Comparison of ENCODE assay signal across 29 cellular contexts in the genomic region with DNA sequence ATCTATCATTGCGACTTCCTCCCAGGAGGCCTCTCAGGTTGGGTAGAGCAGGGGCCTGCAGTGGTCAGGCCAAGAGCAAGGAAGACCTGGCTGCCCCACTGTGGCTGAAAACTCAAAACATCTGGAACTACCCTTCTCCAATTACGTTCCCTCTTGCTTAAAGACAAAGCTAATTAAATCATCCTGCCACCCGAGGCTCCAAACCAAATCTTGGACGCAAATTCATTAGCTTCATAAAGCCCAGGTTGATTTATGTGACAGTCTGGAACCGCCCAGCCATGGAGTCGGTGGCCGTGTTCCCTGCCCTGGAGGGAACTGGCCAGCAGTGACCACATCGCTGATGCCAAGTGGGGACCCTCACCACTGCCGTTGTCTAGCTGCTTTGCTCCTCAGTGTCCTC. TPM values are rescaled to one million over a fixed set of nuclear protein-coding genes. Genes with fewer than 3 reads are reported as not detected.
DNase-seq lines count a peak whose midpoint lies in the region; ATAC-seq, FAIRE-seq and TF ChIP-seq lines count a peak whose summit lies in the region.
"Had no signal": no experiment of that assay in that cellular context is flagged by ENCODE, and none has a peak within 500 bp of the region (broad histone marks: within the 10 kb centered on the region; RNA-seq: fewer than 3 reads in every experiment).

No MANE protein-coding gene starts in this region.

- WGBS in SK-N-SH (ENCODE audit: low lambda C conversion rate) = 77% methylated on average over 9 of the region's 9 CpGs
- WGBS in K562 (ENCODE audit: insufficient coverage, low coverage, missing lambda C conversion rate) = 46% methylated on average over 9 of the region's 9 CpGs

- no peaks in the 10 kb centered on the region for H3K27me3 ChIP-seq in SK-N-SH (ENCODE audit: insufficient read depth)
- no peaks in the 10 kb centered on the region for H3K27me3 ChIP-seq in K562 (ENCODE audit: control insufficient read depth in 2 of 2, insufficient read depth in 2 of 2, low read length in 2 of 2)
- no peaks in the 10 kb centered on the region for H3K27me3 ChIP-seq in BE2C

- H4K20me1 ChIP-seq in SK-N-SH (ENCODE audit: insufficient read depth) (0 out of 2 replicates have a peak, but pooled peaks cover 3% of the 10 kb centered on the region), K562 (replicated peaks; ENCODE audit: control insufficient read depth, insufficient read depth, low read length) (peaks cover 10% of the 10 kb centered on the region; the same call in 1 of the 2 replicates)

- TF ChIP-seq RAD21 in SK-N-SH (IDR thresholded peaks at IDR 0.05; ENCODE audit: low read length) (no peak), K562 (CRISPR knock-in tag; conservative IDR thresholded peaks at IDR 0.05 in 1 of 2, IDR thresholded peaks at IDR 0.05 in 1 of 2) (no peak)

- H3K79me2 ChIP-seq in SK-N-SH (ENCODE audit: insufficient read depth) = no peaks in the 10 kb centered on the region
- H3K79me2 ChIP-seq in K562 (ENCODE audit: control insufficient read depth, insufficient read depth, low read length) = no peaks in the 10 kb centered on the region

- DNase-seq in SK-N-SH (peak; percentile 46), K562 (ENCODE audit: extremely low read depth in 1 of 4, low spot score in 3 of 4) (no peak), iPS-NIHi11 (ENCODE audit: low spot score) (peak; percentile 19), COLO668 (lab: John Stamatoyannopoulos, UW; ENCODE audit: unreplicated experiment) (no peak), BE2C (no peak)
- DNase-seq: ACHN; Caco-2; GDM1; HCEC 1CT; Karpas-422; NCI-H1092; NCI-H1417 treated with DMSO at 0.1 percent for 48 hours; NCI-H1694 treated with DMSO at 0.1 percent for 48 hours; NCI-H2081; NCI-H345; NCI-H510A treated with DMSO at 0.1 percent for 48 hours; NCI-H82; NK-92 treated with Interleukin-12 subunit alpha and Interleukin-12 subunit beta, amount 100 ng/mL, for 24 hours; PC-9; SHP77; SW 1271 had no signal

- H3K9ac ChIP-seq in SK-N-SH (no peak overlapping the region), K562 (ENCODE audit: insufficient read depth in 1 of 2, low read depth in 2 of 2, low read length in 2 of 2) (peak overlapping the region in 1 of 2 experiments; percentile 33; a peak in 1 of 4 replicates)

- no peaks in the 10 kb centered on the region for H3K9me3 ChIP-seq in SK-N-SH
- no peaks in the 10 kb centered on the region for H3K9me3 ChIP-seq in K562 (replicated peaks; ENCODE audit: control insufficient read depth, insufficient read depth, low read depth, low read length)
- no peaks in the 10 kb centered on the region for H3K9me3 ChIP-seq in BE2C
- H3K9me3 ChIP-seq: Caco-2 had no signal

- POLR2A ChIA-PET in SK-N-SH (lab: Yijun Ruan, JAX) (no interaction called here), K562 (lab: Yijun Ruan, JAX) (interaction anchor here (0.6 to 1.4 kb wide), 4 partner anchors 13 to 465 kb away, joined by 3 to 5 read pairs (median 3); no protein-coding TSS in a partner anchor)

- H3K27ac ChIP-seq in SK-N-SH (ENCODE audit: low read depth in 2 of 2, low read length in 1 of 2) (no peak overlapping the region), K562 (ENCODE audit: extremely low read depth, low read depth, low read length) (no peak overlapping the region)
- H3K27ac ChIP-seq: 22Rv1, HL-60, PC-9 had no signal

- no peak for TF ChIP-seq POLR2A in K562 (conservative IDR thresholded peaks at IDR 0.05)

- H3K4me1 ChIP-seq in SK-N-SH (ENCODE audit: control insufficient read depth in 1 of 2, insufficient read depth in 2 of 2, low read depth in 1 of 2, low read length in 1 of 2) = peaks cover 7 to 23% of the 10 kb centered on the region in 2 experiments; a peak in 3 of 4 replicates
- peaks cover 11 to 41% of the 10 kb centered on the region in 2 experiments; a peak in 4 of 5 replicates for H3K4me1 ChIP-seq in K562 (replicated peaks in 1 of 2; ENCODE audit: control insufficient read depth in 2 of 2, insufficient read depth in 2 of 2, low read length in 2 of 2)
- H3K4me1 ChIP-seq in BE2C = peaks cover 16% of the 10 kb centered on the region
- H3K4me1 ChIP-seq: Caco-2 had no signal

- peaks cover under 1% of the 10 kb centered on the region for H3F3A ChIP-seq in SK-N-SH (replicated peaks; ENCODE audit: insufficient read depth)

- CTCF ChIA-PET in SK-N-SH (lab: Yijun Ruan, JAX) = interaction anchor here (1.4 to 98.1 kb wide), 4 partner anchors 20 to 174 kb away, joined by 3 to 3869 read pairs (median 1938); partner anchors contain the start of genes FDXR, GRIN2C, MRPL58 and NAT9
- CTCF ChIA-PET in K562 (lab: Yijun Ruan, JAX; ENCODE audit: low intra/inter-chr PET ratio) = no interaction called here

- H3K4me3 ChIP-seq in SK-N-SH (ENCODE audit: low read depth in 2 of 2, low read length in 1 of 2) = no peak overlapping the region
- H3K4me3 ChIP-seq in K562 = no peak overlapping the region
- no peak overlapping the region for H3K4me3 ChIP-seq in BE2C (ENCODE audit: low read depth, low read length)
- H3K4me3 ChIP-seq: PC-9 had no signal

- no peak for TF ChIP-seq EP300 in SK-N-SH (IDR thresholded peaks at IDR 0.05; ENCODE audit: borderline replicate concordance in 1 of 2, low read depth in 1 of 2, low read length in 1 of 2)
- TF ChIP-seq EP300 in K562 (IDR thresholded peaks at IDR 0.05; ENCODE audit: low read length) = no peak

- TF ChIP-seq CTCF in SK-N-SH (IDR thresholded peaks at IDR 0.05) (no peak), K562 (IDR thresholded peaks at IDR 0.05 in 2 of 3, conservative IDR thresholded peaks at IDR 0.05 in 1 of 3; ENCODE audit: insufficient read depth in 2 of 3, low read depth in 1 of 3, low read length in 3 of 3) (no peak), BE2C (IDR thresholded peaks at IDR 0.05; ENCODE audit: low read depth, low read length) (no peak)

- FAIRE-seq in K562 (lab: Jason Lieb, UNC) = no peak
- FAIRE-seq: GM12891, H1 had no signal

- BruUV-seq in K562 (replicated peaks; lab: Mats Ljungman, UMichigan) = no TSS peak

- H3K36me3 ChIP-seq in SK-N-SH (replicated peaks in 1 of 2; ENCODE audit: control insufficient read depth in 1 of 2, insufficient read depth in 2 of 2, low read length in 1 of 2) = peaks cover 0 to 16% of the 10 kb centered on the region in 2 experiments
- no peaks in the 10 kb centered on the region for H3K36me3 ChIP-seq in K562 (ENCODE audit: control insufficient read depth, insufficient read depth, low read length)
- H3K36me3 ChIP-seq in BE2C = peaks cover 4% of the 10 kb centered on the region; the same call in 1 of the 2 replicates

- ATAC-seq in SK-N-SH treated with all-trans-retinoic acid at 6 μM for 48 hours (no peak), K562 (no peak), GM18511 (IDR thresholded peaks at IDR 0.05; ENCODE audit: unreplicated experiment) (no peak)

- intact Hi-C loops in K562 (cut with micrococcal nuclease) = no loop called here

- in situ Hi-C loops in K562 (cut with MboI) = no loop called here

- no peak overlapping the region for H2AFZ ChIP-seq in SK-N-SH (ENCODE audit: low read depth)
- H2AFZ ChIP-seq in K562 (ENCODE audit: low read depth, low read length) = no peak overlapping the region
- H2AFZ ChIP-seq: PC-9 had no signal

- H3K9me2 ChIP-seq in SK-N-SH = no peaks in the 10 kb centered on the region

- no peaks in the 10 kb centered on the region for H3K9me1 ChIP-seq in K562 (ENCODE audit: control insufficient read depth, insufficient read depth, low read length)

- H3K4me2 ChIP-seq in SK-N-SH (no peak overlapping the region), K562 (ENCODE audit: insufficient read depth, low read length) (no peak overlapping the region)
- H3K4me2 ChIP-seq: PC-9 had no signal

RNA-seq across cellular contexts. Expression of gene GRIN2C, which starts 21.4 kb away (rescaled TPM):
- 0.39 and 0.45 TPM in 2 replicates for polyA plus RNA-seq in SK-N-SH (2012; rRNA removed)
- 0.05 and 0.08 TPM in 2 replicates for polyA plus RNA-seq in SK-N-SH (2012; cell fraction: cytosol; rRNA removed)
- 4.1 and 9.2 TPM in 2 replicates for polyA plus RNA-seq in SK-N-SH (2012; cell fraction: nucleus; rRNA removed)
- 1.3 and 4.1 TPM in 2 replicates for total RNA-seq in K562 (2011; cell fraction: chromatin; rRNA removed; ENCODE audit: low replicate concordance)
- total RNA-seq in K562 (2011; cell fraction: nucleolus; rRNA removed) = 0.66 and 1.7 TPM in 2 replicates
- total RNA-seq in K562 (2011; cell fraction: nucleoplasm; rRNA removed) = 1.2 and 1.5 TPM in 2 replicates
- total RNA-seq in K562 (2014; rRNA removed) = under 0.01 and 0.16 TPM in 2 replicates
- total RNA-seq in K562 (2014; rRNA removed; fragmentation: Illumina TruSeq; extraction: Trizol) = 0.03 and 0.04 TPM in 2 replicates
- total RNA-seq in K562 (2015; rRNA removed; fragmentation: Illumina TruSeq; extraction: Trizol) = 0.07 and 0.08 TPM in 2 replicates
- 0.33 and 0.40 TPM in 2 replicates for total RNA-seq in K562 (2021)
- 0.08 and 0.10 TPM in 2 replicates for polyA plus RNA-seq in K562 (2011; rRNA removed)
- polyA plus RNA-seq in K562 (2011; cell fraction: cytosol; rRNA removed) = 0.04 and 0.06 TPM in 2 replicates
- polyA plus RNA-seq in K562 (2011; cell fraction: nucleus; rRNA removed) = 0.29 and 0.68 TPM in 2 replicates
- polyA plus RNA-seq in K562 (2012) = 0.16 and 0.66 TPM in 2 replicates
- 0.10 TPM in 1 of 2 replicates, not detected in the other for polyA plus RNA-seq in K562 (2014; fragmentation: Illumina TruSeq; extraction: Trizol)
- polyA plus RNA-seq in K562 (2014; fragmentation: Nextera tagmentation; extraction: Ambion mirVana) = not detected
- 0.08 and 0.20 TPM in 2 replicates for polyA plus RNA-seq in K562 (2014; rRNA removed)
- 0.06 TPM in 1 of 2 replicates, not detected in the other for polyA minus RNA-seq in K562 (2011; rRNA and poly(A)+ RNA removed)
- not detected in 2 replicates for polyA minus RNA-seq in K562 (2011; cell fraction: cytosol; rRNA and poly(A)+ RNA removed)
- 0.11 and 0.27 TPM in 2 replicates for polyA minus RNA-seq in K562 (2011; cell fraction: nucleus; rRNA and poly(A)+ RNA removed)
- polyA plus RNA-seq in BE2C (2012; ENCODE audit: insufficient read depth, insufficient read length, low read depth) = 0.11 TPM
- total RNA-seq: SK-MEL-5 had no signal
- polyA plus RNA-seq: CD4-positive, alpha-beta memory T cell had no signal

RNA-seq across cellular contexts. Expression of gene FDXR, which starts 34.5 kb away (rescaled TPM):
- 86.7 and 89.5 TPM in 2 replicates for polyA plus RNA-seq in SK-N-SH (2012; rRNA removed)
- 38.8 and 57.6 TPM in 2 replicates for polyA plus RNA-seq in SK-N-SH (2012; cell fraction: cytosol; rRNA removed)
- polyA plus RNA-seq in SK-N-SH (2012; cell fraction: nucleus; rRNA removed) = 126 and 203 TPM in 2 replicates
- total RNA-seq in K562 (2011; cell fraction: chromatin; rRNA removed; ENCODE audit: low replicate concordance) = 26.1 and 46.4 TPM in 2 replicates
- total RNA-seq in K562 (2011; cell fraction: nucleolus; rRNA removed) = 39.0 and 42.5 TPM in 2 replicates
- 25.0 and 34.7 TPM in 2 replicates for total RNA-seq in K562 (2011; cell fraction: nucleoplasm; rRNA removed)
- 62.2 and 76.4 TPM in 2 replicates for total RNA-seq in K562 (2014; rRNA removed)
- total RNA-seq in K562 (2014; rRNA removed; fragmentation: Illumina TruSeq; extraction: Trizol) = 8.7 and 14.3 TPM in 2 replicates
- 40.6 and 46.1 TPM in 2 replicates for total RNA-seq in K562 (2015; rRNA removed; fragmentation: Illumina TruSeq; extraction: Trizol)
- total RNA-seq in K562 (2021) = 68.7 and 70.7 TPM in 2 replicates
- polyA plus RNA-seq in K562 (2011; rRNA removed) = 25.4 and 30.9 TPM in 2 replicates
- polyA plus RNA-seq in K562 (2011; cell fraction: cytosol; rRNA removed) = 27.8 and 83.2 TPM in 2 replicates
- 47.6 and 91.7 TPM in 2 replicates for polyA plus RNA-seq in K562 (2011; cell fraction: nucleus; rRNA removed)
- 64.0 and 126 TPM in 2 replicates for polyA plus RNA-seq in K562 (2012)
- polyA plus RNA-seq in K562 (2014; fragmentation: Illumina TruSeq; extraction: Trizol) = 13.6 and 40.4 TPM in 2 replicates
- polyA plus RNA-seq in K562 (2014; fragmentation: Nextera tagmentation; extraction: Ambion mirVana) = 1 to 10 TPM in 1 of 2 experiments, under 1 TPM in 1; 0.89 to 2.8 TPM
- polyA plus RNA-seq in K562 (2014; rRNA removed) = 58.6 and 62.9 TPM in 2 replicates
- polyA minus RNA-seq in K562 (2011; rRNA and poly(A)+ RNA removed) = 5.2 and 10.6 TPM in 2 replicates
- polyA minus RNA-seq in K562 (2011; cell fraction: cytosol; rRNA and poly(A)+ RNA removed) = 20.5 and 30.2 TPM in 2 replicates
- polyA minus RNA-seq in K562 (2011; cell fraction: nucleus; rRNA and poly(A)+ RNA removed) = 22.8 and 27.3 TPM in 2 replicates
- polyA plus RNA-seq in BE2C (2012; ENCODE audit: insufficient read depth, insufficient read length, low read depth) = 13.3 TPM

RNA-seq across cellular contexts. Expression of gene FADS6, which starts 55.2 kb away (rescaled TPM):
- polyA plus RNA-seq in SK-N-SH (2012; rRNA removed) (not detected in 2 replicates), K562 (2011; rRNA removed) (0.12 and 0.18 TPM in 2 replicates), K562 (2014; fragmentation: Illumina TruSeq; extraction: Trizol) (not detected in 2 replicates), K562 (2014; fragmentation: Nextera tagmentation; extraction: Ambion mirVana) (not detected), K562 (2014; rRNA removed) (not detected in 2 replicates)
- not detected in 2 replicates for polyA plus RNA-seq in SK-N-SH (2012; cell fraction: cytosol; rRNA removed)
- not detected in 2 replicates for polyA plus RNA-seq in SK-N-SH (2012; cell fraction: nucleus; rRNA removed)
- total RNA-seq in K562 (2011; cell fraction: chromatin; rRNA removed; ENCODE audit: low replicate concordance) = not detected in 2 replicates
- 0.26 TPM in 1 of 2 replicates, not detected in the other for total RNA-seq in K562 (2011; cell fraction: nucleolus; rRNA removed)
- 0.29 TPM in 1 of 2 replicates, not detected in the other for total RNA-seq in K562 (2011; cell fraction: nucleoplasm; rRNA removed)
- total RNA-seq in K562 (2014; rRNA removed) (not detected in 2 replicates), K562 (2014; rRNA removed; fragmentation: Illumina TruSeq; extraction: Trizol) (not detected in 2 replicates), K562 (2015; rRNA removed; fragmentation: Illumina TruSeq; extraction: Trizol) (0.22 TPM in 1 of 2 replicates, not detected in the other), K562 (2021) (not detected in 2 replicates)
- 0.13 and 0.36 TPM in 2 replicates for polyA plus RNA-seq in K562 (2011; cell fraction: cytosol; rRNA removed)
- polyA plus RNA-seq in K562 (2011; cell fraction: nucleus; rRNA removed) = 0.07 and 0.44 TPM in 2 replicates
- 0.08 and 0.22 TPM in 2 replicates for polyA plus RNA-seq in K562 (2012)
- polyA minus RNA-seq in K562 (2011; rRNA and poly(A)+ RNA removed) = not detected in 2 replicates
- polyA minus RNA-seq in K562 (2011; cell fraction: cytosol; rRNA and poly(A)+ RNA removed) = 0.38 TPM in 1 of 2 replicates, not detected in the other
- polyA minus RNA-seq in K562 (2011; cell fraction: nucleus; rRNA and poly(A)+ RNA removed) = not detected in 2 replicates
- polyA plus RNA-seq in BE2C (2012; ENCODE audit: insufficient read depth, insufficient read length, low read depth) = not detected
- total RNA-seq: CD4-positive, alpha-beta memory T cell; PC-9; SK-MEL-5 had no signal
- polyA plus RNA-seq: CD4-positive, alpha-beta memory T cell had no signal

Comparison
In these comparisons a context has a peak if more than half of its experiments do, and no peak if none do; other contexts are left out.
1. DNase-seq: peak in SK-N-SH (single experiment) and iPS-NIHi11 (single experiment); none in K562 (0 of 4), COLO668 (single experiment) and BE2C (single experiment).